In genomic region chr5:96226941-96227552, GRCh38 we compare ENCODE assay signal across 11 cellular contexts.
DNase-seq lines count a peak whose midpoint lies in the region; ATAC-seq, FAIRE-seq and TF ChIP-seq lines count a peak whose summit lies in the region.
"Had no signal": no experiment of that assay in that cellular context is flagged by ENCODE, and none has a peak within 500 bp of the region (broad histone marks: within the 10 kb centered on the region; RNA-seq: fewer than 3 reads in every experiment).

No MANE protein-coding gene starts in this region.

- no peak for TF ChIP-seq EP300 in upper lobe of left lung (IDR thresholded peaks at IDR 0.05)

- H3K4me3 ChIP-seq in cardiac fibroblast (replicated peaks in 1 of 2; ENCODE audit: low read depth in 2 of 2, low read length in 2 of 2) (peak overlapping the region in 1 of 2 donors; percentile 9), upper lobe of left lung (no peak overlapping the region), thyroid gland (replicated peaks in 1 of 3) (no peak overlapping the region)

- TF ChIP-seq POLR2A in upper lobe of left lung (IDR thresholded peaks at IDR 0.05) (no peak), thyroid gland (IDR thresholded peaks at IDR 0.05) (no peak)

- 58 to 67% methylated on average over 6 of the region's 6 CpGs for WGBS in upper lobe of left lung, 2 donors
- 67 to 81% methylated on average over 6 of the region's 6 CpGs for WGBS in thyroid gland, 2 donors

- H3K9me3 ChIP-seq in upper lobe of left lung (no peaks in the 10 kb centered on the region), thyroid gland (no peaks in the 10 kb centered on the region)

- peak; percentile 84 for FAIRE-seq in islet of Langerhans (lab: Jason Lieb, UNC)

- intact Hi-C loops in thyroid gland (cut with DNase I) = no loop called here

- H3K4me1 Mint-ChIP-seq in progenitor cell of endocrine pancreas (ENCODE audit: low read depth) = peaks cover 11% of the 10 kb centered on the region

- H3K36me3 ChIP-seq in upper lobe of left lung = no peaks in the 10 kb centered on the region
- no peaks in the 10 kb centered on the region for H3K36me3 ChIP-seq in thyroid gland

- H3K27me3 ChIP-seq in upper lobe of left lung = no peaks in the 10 kb centered on the region
- no peaks in the 10 kb centered on the region for H3K27me3 ChIP-seq in thyroid gland

- H3K4me1 ChIP-seq in upper lobe of left lung (no peaks in the 10 kb centered on the region), thyroid gland (peaks cover 0 to 3% of the 10 kb centered on the region in 2 donors)

- no peaks in the 10 kb centered on the region for H3K27me3 Mint-ChIP-seq in progenitor cell of endocrine pancreas

- peaks cover 1% of the 10 kb centered on the region for H3K36me3 Mint-ChIP-seq in progenitor cell of endocrine pancreas (ENCODE audit: insufficient read depth)

- DNase-seq in M059J (ENCODE audit: low read depth) (peak; percentile 92), cardiac fibroblast (ENCODE audit: low read depth in 2 of 2) (peak; percentile 94 to 98), upper lobe of left lung (no peak), HUDEP-2 (lab: John Stamatoyannopoulos, UW; ENCODE audit: unreplicated experiment in 76 of 76) (no peak), thyroid gland (no peak), progenitor cell of endocrine pancreas (ENCODE audit: low spot score, unreplicated experiment) (no peak)
- DNase-seq: activated CD4-positive, alpha-beta T cell treated with anti-CD3 and anti-CD28 coated beads, Interleukin-2, amount 50 U/mL, for 4 hours; mesendoderm; NCI-H82; stimulated activated CD4-positive, alpha-beta T cell treated with anti-CD3 and anti-CD28 coated beads, Interleukin-4, amount 100 ng/mL, for 1 hour had no signal

- no peak overlapping the region for H3K27ac Mint-ChIP-seq in progenitor cell of endocrine pancreas

- ATAC-seq in upper lobe of left lung (ENCODE audit: low FRiP score in 2 of 2) = peak; percentile 66 to 91

- no peak for TF ChIP-seq CTCF in cardiac fibroblast (IDR thresholded peaks at IDR 0.05; ENCODE audit: low read depth, low read length)
- no peak for TF ChIP-seq CTCF in upper lobe of left lung (IDR thresholded peaks at IDR 0.05)
- TF ChIP-seq CTCF in thyroid gland (IDR thresholded peaks at IDR 0.05) = no peak
- no peak for TF ChIP-seq CTCF in progenitor cell of endocrine pancreas (IDR thresholded peaks at IDR 0.05; ENCODE audit: unreplicated experiment)

- H3K4me3 Mint-ChIP-seq in progenitor cell of endocrine pancreas (ENCODE audit: low read depth) = no peak overlapping the region

- H3K27ac ChIP-seq in upper lobe of left lung = no peak overlapping the region
- no peak overlapping the region for H3K27ac ChIP-seq in thyroid gland

- peaks cover 18% of the 10 kb centered on the region for H3K9me3 Mint-ChIP-seq in progenitor cell of endocrine pancreas (ENCODE audit: low read depth)

Comparison
In these comparisons a context has a peak if more than half of its experiments do, and no peak if none do; other contexts are left out.
1. DNase-seq: peak in M059J (single experiment) and cardiac fibroblast (2 of 2); none in upper lobe of left lung (0 of 2), HUDEP-2 (0 of 76), thyroid gland (0 of 2) and progenitor cell of endocrine pancreas (single experiment).